Comparison of ENCODE assay signal across 1 cellular context in genomic region chr2:85354286-85355072, GRCh38.
A peak's percentile ranks its signal among the peaks of the same experiment; 100 is the strongest.
TF ChIP-seq lines count a peak whose summit lies in the region.

Gene ELMOD3, plus strand, starts transcription at chr2:85354769. Its CDS starts 2,430 bp downstream, at chr2:85357199.
Gene RETSAT, minus strand, starts transcription at chr2:85354528. Its CDS starts 21 bp downstream, at chr2:85354507.

TF ChIP-seq in K562, 482 proteins besides CTCF, POLR2A, EP300 and RAD21 (continued from another document and continues in another):
- TF ChIP-seq PCBP2 (IDR thresholded peaks at IDR 0.05; ENCODE audit: low read depth, low read length, poor library complexity, severe bottlenecking), result no peak
- TF ChIP-seq ZNF592 (IDR thresholded peaks at IDR 0.05), result 0 out of 2 replicates have a peak, but pooled peaks have one; percentile 0
- no peak for TF ChIP-seq HMG20A (CRISPR knock-in tag; conservative IDR thresholded peaks at IDR 0.05)
- TF ChIP-seq FOXJ2 (tag; IDR thresholded peaks at IDR 0.05), result no peak
- peak; percentile 69; the same call in 1 of the 2 replicates for TF ChIP-seq GTF2F1 (IDR thresholded peaks at IDR 0.05; ENCODE audit: low read depth, low read length)
- TF ChIP-seq ZNF282 (CRISPR knock-in tag; IDR thresholded peaks at IDR 0.05), result no peak
- TF ChIP-seq ZC3H11A (IDR thresholded peaks at IDR 0.05; ENCODE audit: low read depth, low read length), result no peak
- no peak for TF ChIP-seq TCF7L2 (IDR thresholded peaks at IDR 0.05; ENCODE audit: low read depth, low read length)
- TF ChIP-seq, protein P1, sequence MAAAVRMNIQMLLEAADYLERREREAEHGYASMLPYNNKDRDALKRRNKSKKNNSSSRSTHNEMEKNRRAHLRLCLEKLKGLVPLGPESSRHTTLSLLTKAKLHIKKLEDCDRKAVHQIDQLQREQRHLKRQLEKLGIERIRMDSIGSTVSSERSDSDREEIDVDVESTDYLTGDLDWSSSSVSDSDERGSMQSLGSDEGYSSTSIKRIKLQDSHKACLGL (CRISPR knock-in tag; IDR thresholded peaks at IDR 0.05; ENCODE audit: borderline replicate concordance, poor library complexity, severe bottlenecking), result no peak
- TF ChIP-seq MXI1 (IDR thresholded peaks at IDR 0.05; ENCODE audit: low read depth, low read length), result peak; percentile 26; the same call in 1 of the 2 replicates
- TF ChIP-seq, protein P2, sequence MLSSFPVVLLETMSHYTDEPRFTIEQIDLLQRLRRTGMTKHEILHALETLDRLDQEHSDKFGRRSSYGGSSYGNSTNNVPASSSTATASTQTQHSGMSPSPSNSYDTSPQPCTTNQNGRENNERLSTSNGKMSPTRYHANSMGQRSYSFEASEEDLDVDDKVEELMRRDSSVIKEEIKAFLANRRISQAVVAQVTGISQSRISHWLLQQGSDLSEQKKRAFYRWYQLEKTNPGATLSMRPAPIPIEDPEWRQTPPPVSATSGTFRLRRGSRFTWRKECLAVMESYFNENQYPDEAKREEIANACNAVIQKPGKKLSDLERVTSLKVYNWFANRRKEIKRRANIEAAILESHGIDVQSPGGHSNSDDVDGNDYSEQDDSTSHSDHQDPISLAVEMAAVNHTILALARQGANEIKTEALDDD (IDR thresholded peaks at IDR 0.05), result peak; percentile 87
- TF ChIP-seq ZNF324 (CRISPR knock-in tag; IDR thresholded peaks at IDR 0.05), result no peak
- TF ChIP-seq PTTG1 (tag; IDR thresholded peaks at IDR 0.05; ENCODE audit: low read depth), result no peak
- TF ChIP-seq SRSF9 (IDR thresholded peaks at IDR 0.05; ENCODE audit: borderline replicate concordance, low read depth, low read length), result no peak
- TF ChIP-seq HMGN3 (IDR thresholded peaks at IDR 0.05; ENCODE audit: borderline replicate concordance, extremely low read depth, insufficient read length, low read depth, low read length), result no peak
- TF ChIP-seq HLTF (IDR thresholded peaks at IDR 0.05), result no peak
- TF ChIP-seq SMARCC2 (IDR thresholded peaks at IDR 0.05; ENCODE audit: low read depth), result no peak
- TF ChIP-seq ID3 (CRISPR knock-in tag; IDR thresholded peaks at IDR 0.05), result no peak
- TF ChIP-seq ID3 (tag; IDR thresholded peaks at IDR 0.05), result no peak
- no peak for TF ChIP-seq ZBTB5 (IDR thresholded peaks at IDR 0.05)
- no peak for TF ChIP-seq TEAD4 (IDR thresholded peaks at IDR 0.05; ENCODE audit: low read length)
- TF ChIP-seq TEAD4 (CRISPR knock-in tag; IDR thresholded peaks at IDR 0.05; ENCODE audit: borderline replicate concordance), result no peak
- no peak for TF ChIP-seq CHD4 (IDR thresholded peaks at IDR 0.05; ENCODE audit: insufficient read depth, insufficient replicate concordance, low read depth, low read length, poor library complexity, severe bottlenecking)
- no peak for TF ChIP-seq ZNF778 (CRISPR knock-in tag; IDR thresholded peaks at IDR 0.05)
- no peak for TF ChIP-seq ATF1 (CRISPR knock-in tag; IDR thresholded peaks at IDR 0.05)
- peak; percentile 64 for TF ChIP-seq ATF1 (tag; IDR thresholded peaks at IDR 0.05)
- no peak for TF ChIP-seq ZNF41 (CRISPR knock-in tag; conservative IDR thresholded peaks at IDR 0.05)
- TF ChIP-seq BCLAF1 (IDR thresholded peaks at IDR 0.05; ENCODE audit: borderline replicate concordance in 1 of 2, control insufficient read depth in 1 of 2, low read depth in 2 of 2, low read length in 1 of 2), result no peak
- TF ChIP-seq DNMT1 (IDR thresholded peaks at IDR 0.05), result no peak
- 0 out of 2 replicates have a peak, but pooled peaks have one; percentile 41 for TF ChIP-seq JUN (IDR thresholded peaks at IDR 0.05; ENCODE audit: borderline replicate concordance, low read depth, low read length)
- no peak for TF ChIP-seq JUN (CRISPR knock-in tag; IDR thresholded peaks at IDR 0.05; ENCODE audit: borderline replicate concordance)
- no peak for TF ChIP-seq EWSR1 (IDR thresholded peaks at IDR 0.05; ENCODE audit: borderline replicate concordance, low read depth, partially characterized antibody)
- peak; percentile 85 for TF ChIP-seq TAF7 (tag; IDR thresholded peaks at IDR 0.05)
- TF ChIP-seq GTF2E2 (tag; IDR thresholded peaks at IDR 0.05), result no peak; the same call in 1 of the 2 replicates
- TF ChIP-seq ZNF197 (CRISPR knock-in tag; IDR thresholded peaks at IDR 0.05; ENCODE audit: low read depth), result no peak; the same call in 1 of the 2 replicates
- TF ChIP-seq FOXA1 (IDR thresholded peaks at IDR 0.05; ENCODE audit: borderline replicate concordance), result no peak
- no peak for TF ChIP-seq ILK (tag; IDR thresholded peaks at IDR 0.05; ENCODE audit: borderline replicate concordance, low read depth)
- TF ChIP-seq KLF16 (IDR thresholded peaks at IDR 0.05), result peak; percentile 82
- no peak for TF ChIP-seq NR1H2 (CRISPR knock-in tag; IDR thresholded peaks at IDR 0.05)
- TF ChIP-seq PYGO2 (tag; IDR thresholded peaks at IDR 0.05), result no peak
- no peak for TF ChIP-seq U2AF1 (optimal IDR thresholded peaks at IDR 0.05; ENCODE audit: low read depth, low read length)
- TF ChIP-seq ZFP1 (CRISPR knock-in tag; IDR thresholded peaks at IDR 0.05), result no peak
- no peak for TF ChIP-seq HNRNPLL (IDR thresholded peaks at IDR 0.05; ENCODE audit: low read depth, low read length, poor library complexity, severe bottlenecking)
- TF ChIP-seq ZNF146 (CRISPR knock-in tag; IDR thresholded peaks at IDR 0.05; ENCODE audit: unreplicated experiment), result no peak
- TF ChIP-seq CHD1 (IDR thresholded peaks at IDR 0.05; ENCODE audit: low read length), result no peak
- no peak for TF ChIP-seq KAT8 (IDR thresholded peaks at IDR 0.05; ENCODE audit: low read depth)
- TF ChIP-seq SIX5 (IDR thresholded peaks at IDR 0.05; ENCODE audit: borderline replicate concordance in 1 of 2, insufficient read depth in 1 of 2, low read depth in 1 of 2, low read length in 2 of 2), result peak; percentile 89 to 93
- TF ChIP-seq CBX5 (IDR thresholded peaks at IDR 0.05; ENCODE audit: borderline replicate concordance, low read depth), result no peak
- TF ChIP-seq ZNF584 (CRISPR knock-in tag; IDR thresholded peaks at IDR 0.05; ENCODE audit: low read depth), result no peak
- peak; percentile 26; the same call in 1 of the 2 replicates for TF ChIP-seq ZBTB17 (CRISPR knock-in tag; IDR thresholded peaks at IDR 0.05)
- TF ChIP-seq, protein P3, sequence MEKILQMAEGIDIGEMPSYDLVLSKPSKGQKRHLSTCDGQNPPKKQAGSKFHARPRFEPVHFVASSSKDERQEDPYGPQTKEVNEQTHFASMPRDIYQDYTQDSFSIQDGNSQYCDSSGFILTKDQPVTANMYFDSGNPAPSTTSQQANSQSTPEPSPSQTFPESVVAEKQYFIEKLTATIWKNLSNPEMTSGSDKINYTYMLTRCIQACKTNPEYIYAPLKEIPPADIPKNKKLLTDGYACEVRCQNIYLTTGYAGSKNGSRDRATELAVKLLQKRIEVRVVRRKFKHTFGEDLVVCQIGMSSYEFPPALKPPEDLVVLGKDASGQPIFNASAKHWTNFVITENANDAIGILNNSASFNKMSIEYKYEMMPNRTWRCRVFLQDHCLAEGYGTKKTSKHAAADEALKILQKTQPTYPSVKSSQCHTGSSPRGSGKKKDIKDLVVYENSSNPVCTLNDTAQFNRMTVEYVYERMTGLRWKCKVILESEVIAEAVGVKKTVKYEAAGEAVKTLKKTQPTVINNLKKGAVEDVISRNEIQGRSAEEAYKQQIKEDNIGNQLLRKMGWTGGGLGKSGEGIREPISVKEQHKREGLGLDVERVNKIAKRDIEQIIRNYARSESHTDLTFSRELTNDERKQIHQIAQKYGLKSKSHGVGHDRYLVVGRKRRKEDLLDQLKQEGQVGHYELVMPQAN (IDR thresholded peaks at IDR 0.05; ENCODE audit: borderline replicate concordance), result no peak; the same call in 1 of the 2 replicates
- no peak for TF ChIP-seq SP2 (IDR thresholded peaks at IDR 0.05; ENCODE audit: extremely low read depth, low read depth, low read length, poor library complexity, severe bottlenecking)
- TF ChIP-seq SMAD1 (IDR thresholded peaks at IDR 0.05; ENCODE audit: low read depth, low read length, partially characterized antibody), result peak; percentile 21
- TF ChIP-seq RBM39 (optimal IDR thresholded peaks at IDR 0.05; ENCODE audit: low read depth, low read length), result peak; percentile 40
- TF ChIP-seq, protein P4, sequence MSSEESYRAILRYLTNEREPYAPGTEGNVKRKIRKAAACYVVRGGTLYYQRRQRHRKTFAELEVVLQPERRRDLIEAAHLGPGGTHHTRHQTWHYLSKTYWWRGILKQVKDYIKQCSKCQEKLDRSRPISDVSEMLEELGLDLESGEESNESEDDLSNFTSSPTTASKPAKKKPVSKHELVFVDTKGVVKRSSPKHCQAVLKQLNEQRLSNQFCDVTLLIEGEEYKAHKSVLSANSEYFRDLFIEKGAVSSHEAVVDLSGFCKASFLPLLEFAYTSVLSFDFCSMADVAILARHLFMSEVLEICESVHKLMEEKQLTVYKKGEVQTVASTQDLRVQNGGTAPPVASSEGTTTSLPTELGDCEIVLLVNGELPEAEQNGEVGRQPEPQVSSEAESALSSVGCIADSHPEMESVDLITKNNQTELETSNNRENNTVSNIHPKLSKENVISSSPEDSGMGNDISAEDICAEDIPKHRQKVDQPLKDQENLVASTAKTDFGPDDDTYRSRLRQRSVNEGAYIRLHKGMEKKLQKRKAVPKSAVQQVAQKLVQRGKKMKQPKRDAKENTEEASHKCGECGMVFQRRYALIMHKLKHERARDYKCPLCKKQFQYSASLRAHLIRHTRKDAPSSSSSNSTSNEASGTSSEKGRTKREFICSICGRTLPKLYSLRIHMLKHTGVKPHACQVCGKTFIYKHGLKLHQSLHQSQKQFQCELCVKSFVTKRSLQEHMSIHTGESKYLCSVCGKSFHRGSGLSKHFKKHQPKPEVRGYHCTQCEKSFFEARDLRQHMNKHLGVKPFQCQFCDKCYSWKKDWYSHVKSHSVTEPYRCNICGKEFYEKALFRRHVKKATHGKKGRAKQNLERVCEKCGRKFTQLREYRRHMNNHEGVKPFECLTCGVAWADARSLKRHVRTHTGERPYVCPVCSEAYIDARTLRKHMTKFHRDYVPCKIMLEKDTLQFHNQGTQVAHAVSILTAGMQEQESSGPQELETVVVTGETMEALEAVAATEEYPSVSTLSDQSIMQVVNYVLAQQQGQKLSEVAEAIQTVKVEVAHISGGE (CRISPR knock-in tag; IDR thresholded peaks at IDR 0.05), result peak in 1 of 3 experiments; percentile 58; a peak in 2 of 6 replicates
- no peak for TF ChIP-seq ZNF79 (CRISPR knock-in tag; IDR thresholded peaks at IDR 0.05; ENCODE audit: low read depth)
